In genomic region chr11:16738949-16739262, GRCh38 we compare ENCODE assay signal across 1 cellular context.
TF ChIP-seq lines count a peak whose summit lies in the region.

No MANE protein-coding gene starts in this region.

TF ChIP-seq in HepG2, 621 proteins besides CTCF, POLR2A, EP300 and RAD21 (continued from another document and continues in another):
- TF ChIP-seq PRDM10 (CRISPR knock-in tag; IDR thresholded peaks at IDR 0.05; ENCODE audit: low read depth) (no peak), ZNF775 (CRISPR knock-in tag; IDR thresholded peaks at IDR 0.05; ENCODE audit: borderline replicate concordance) (no peak), E2F1 (CRISPR knock-in tag; IDR thresholded peaks at IDR 0.05) (no peak), ZFAT (CRISPR knock-in tag; conservative IDR thresholded peaks at IDR 0.05) (0 out of 2 replicates have a peak, but pooled peaks have one; percentile 1), TBX2 (CRISPR knock-in tag; IDR thresholded peaks at IDR 0.05; ENCODE audit: borderline replicate concordance) (no peak), MTA1 (CRISPR knock-in tag; IDR thresholded peaks at IDR 0.05; ENCODE audit: borderline replicate concordance) (no peak), ZEB1 (IDR thresholded peaks at IDR 0.05; ENCODE audit: insufficient replicate concordance, low read depth) (peak; percentile 0), IKZF4 (CRISPR knock-in tag; IDR thresholded peaks at IDR 0.05; ENCODE audit: borderline replicate concordance, low read depth, not compliant biosample characterization) (no peak), ZNF577 (CRISPR knock-in tag; IDR thresholded peaks at IDR 0.05; ENCODE audit: borderline replicate concordance, low read depth) (no peak), ZNF605 (CRISPR knock-in tag; IDR thresholded peaks at IDR 0.05) (peak; percentile 75; the same call in 1 of the 2 replicates), POGK (CRISPR knock-in tag; conservative IDR thresholded peaks at IDR 0.05) (0 out of 2 replicates have a peak, but pooled peaks have one; percentile 0), SMAD3 (CRISPR knock-in tag; IDR thresholded peaks at IDR 0.05) (no peak), ZNF557 (CRISPR knock-in tag; IDR thresholded peaks at IDR 0.05) (no peak), ZNF432 (CRISPR knock-in tag; IDR thresholded peaks at IDR 0.05; ENCODE audit: borderline replicate concordance) (0 out of 2 replicates have a peak, but pooled peaks have one; percentile 5), ZNF609 (CRISPR knock-in tag; IDR thresholded peaks at IDR 0.05; ENCODE audit: borderline replicate concordance) (no peak), MNT (IDR thresholded peaks at IDR 0.05) (no peak), ZNF333 (CRISPR knock-in tag; IDR thresholded peaks at IDR 0.05; ENCODE audit: borderline replicate concordance) (no peak), ZNF543 (CRISPR knock-in tag; IDR thresholded peaks at IDR 0.05) (no peak), PHF21A (CRISPR knock-in tag; IDR thresholded peaks at IDR 0.05) (no peak), SRSF9 (IDR thresholded peaks at IDR 0.05; ENCODE audit: borderline replicate concordance, insufficient read depth, low read depth, low read length, poor library complexity, severe bottlenecking) (no peak), ARID4A (CRISPR knock-in tag; IDR thresholded peaks at IDR 0.05; ENCODE audit: borderline replicate concordance) (no peak), ZNF546 (CRISPR knock-in tag; conservative IDR thresholded peaks at IDR 0.05) (0 out of 2 replicates have a peak, but pooled peaks have one; percentile 2), ZNF264 (CRISPR knock-in tag; IDR thresholded peaks at IDR 0.05) (no peak), ZNF510 (CRISPR knock-in tag; IDR thresholded peaks at IDR 0.05; ENCODE audit: low read depth) (peak; percentile 12; the same call in 1 of the 2 replicates), RBAK (CRISPR knock-in tag; IDR thresholded peaks at IDR 0.05) (no peak), CENPT (CRISPR knock-in tag; IDR thresholded peaks at IDR 0.05; ENCODE audit: low read depth) (no peak), IRF2 (CRISPR knock-in tag; IDR thresholded peaks at IDR 0.05) (0 out of 2 replicates have a peak, but pooled peaks have one; percentile 9), PHF20 (CRISPR knock-in tag; IDR thresholded peaks at IDR 0.05) (0 out of 2 replicates have a peak, but pooled peaks have one; percentile 6), ZNF770 (CRISPR knock-in tag; IDR thresholded peaks at IDR 0.05) (0 out of 2 replicates have a peak, but pooled peaks have one; percentile 5), KLF15 (CRISPR knock-in tag; IDR thresholded peaks at IDR 0.05; ENCODE audit: borderline replicate concordance) (no peak), ZC3H4 (CRISPR knock-in tag; IDR thresholded peaks at IDR 0.05; ENCODE audit: borderline replicate concordance) (no peak), ZNF121 (CRISPR knock-in tag; IDR thresholded peaks at IDR 0.05) (0 out of 2 replicates have a peak, but pooled peaks have one; percentile 3), ZBTB43 (CRISPR knock-in tag; conservative IDR thresholded peaks at IDR 0.05) (0 out of 2 replicates have a peak, but pooled peaks have one; percentile 1), ZNF782 (CRISPR knock-in tag; IDR thresholded peaks at IDR 0.05; ENCODE audit: borderline replicate concordance) (no peak), ZNF879 (CRISPR knock-in tag; IDR thresholded peaks at IDR 0.05) (no peak)
